1 cellular context compared by ENCODE assay signal in the genomic region with DNA sequence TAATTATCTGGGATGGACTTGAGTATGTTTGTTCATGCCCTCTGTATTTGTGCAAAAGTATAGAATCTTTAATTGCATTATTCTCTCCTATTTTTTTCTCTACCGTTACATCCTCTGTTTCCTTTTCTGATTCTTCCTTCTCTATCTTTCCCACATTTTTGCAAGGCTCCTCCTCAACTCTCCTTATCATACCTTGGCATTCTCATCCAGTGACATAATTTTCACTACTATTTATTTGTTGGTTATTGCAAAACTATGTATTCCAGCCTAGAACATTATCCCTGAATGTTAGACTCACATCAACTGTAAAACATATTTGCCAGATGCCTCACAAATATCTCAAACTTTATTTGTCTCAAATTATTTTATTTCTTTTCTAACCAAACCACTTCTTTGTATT.
TF ChIP-seq lines count a peak whose summit lies in the region.

No MANE protein-coding gene starts in this region.

TF ChIP-seq in GM23338, 12 proteins besides CTCF, POLR2A, EP300 and RAD21:
- TF ChIP-seq, protein P1, sequence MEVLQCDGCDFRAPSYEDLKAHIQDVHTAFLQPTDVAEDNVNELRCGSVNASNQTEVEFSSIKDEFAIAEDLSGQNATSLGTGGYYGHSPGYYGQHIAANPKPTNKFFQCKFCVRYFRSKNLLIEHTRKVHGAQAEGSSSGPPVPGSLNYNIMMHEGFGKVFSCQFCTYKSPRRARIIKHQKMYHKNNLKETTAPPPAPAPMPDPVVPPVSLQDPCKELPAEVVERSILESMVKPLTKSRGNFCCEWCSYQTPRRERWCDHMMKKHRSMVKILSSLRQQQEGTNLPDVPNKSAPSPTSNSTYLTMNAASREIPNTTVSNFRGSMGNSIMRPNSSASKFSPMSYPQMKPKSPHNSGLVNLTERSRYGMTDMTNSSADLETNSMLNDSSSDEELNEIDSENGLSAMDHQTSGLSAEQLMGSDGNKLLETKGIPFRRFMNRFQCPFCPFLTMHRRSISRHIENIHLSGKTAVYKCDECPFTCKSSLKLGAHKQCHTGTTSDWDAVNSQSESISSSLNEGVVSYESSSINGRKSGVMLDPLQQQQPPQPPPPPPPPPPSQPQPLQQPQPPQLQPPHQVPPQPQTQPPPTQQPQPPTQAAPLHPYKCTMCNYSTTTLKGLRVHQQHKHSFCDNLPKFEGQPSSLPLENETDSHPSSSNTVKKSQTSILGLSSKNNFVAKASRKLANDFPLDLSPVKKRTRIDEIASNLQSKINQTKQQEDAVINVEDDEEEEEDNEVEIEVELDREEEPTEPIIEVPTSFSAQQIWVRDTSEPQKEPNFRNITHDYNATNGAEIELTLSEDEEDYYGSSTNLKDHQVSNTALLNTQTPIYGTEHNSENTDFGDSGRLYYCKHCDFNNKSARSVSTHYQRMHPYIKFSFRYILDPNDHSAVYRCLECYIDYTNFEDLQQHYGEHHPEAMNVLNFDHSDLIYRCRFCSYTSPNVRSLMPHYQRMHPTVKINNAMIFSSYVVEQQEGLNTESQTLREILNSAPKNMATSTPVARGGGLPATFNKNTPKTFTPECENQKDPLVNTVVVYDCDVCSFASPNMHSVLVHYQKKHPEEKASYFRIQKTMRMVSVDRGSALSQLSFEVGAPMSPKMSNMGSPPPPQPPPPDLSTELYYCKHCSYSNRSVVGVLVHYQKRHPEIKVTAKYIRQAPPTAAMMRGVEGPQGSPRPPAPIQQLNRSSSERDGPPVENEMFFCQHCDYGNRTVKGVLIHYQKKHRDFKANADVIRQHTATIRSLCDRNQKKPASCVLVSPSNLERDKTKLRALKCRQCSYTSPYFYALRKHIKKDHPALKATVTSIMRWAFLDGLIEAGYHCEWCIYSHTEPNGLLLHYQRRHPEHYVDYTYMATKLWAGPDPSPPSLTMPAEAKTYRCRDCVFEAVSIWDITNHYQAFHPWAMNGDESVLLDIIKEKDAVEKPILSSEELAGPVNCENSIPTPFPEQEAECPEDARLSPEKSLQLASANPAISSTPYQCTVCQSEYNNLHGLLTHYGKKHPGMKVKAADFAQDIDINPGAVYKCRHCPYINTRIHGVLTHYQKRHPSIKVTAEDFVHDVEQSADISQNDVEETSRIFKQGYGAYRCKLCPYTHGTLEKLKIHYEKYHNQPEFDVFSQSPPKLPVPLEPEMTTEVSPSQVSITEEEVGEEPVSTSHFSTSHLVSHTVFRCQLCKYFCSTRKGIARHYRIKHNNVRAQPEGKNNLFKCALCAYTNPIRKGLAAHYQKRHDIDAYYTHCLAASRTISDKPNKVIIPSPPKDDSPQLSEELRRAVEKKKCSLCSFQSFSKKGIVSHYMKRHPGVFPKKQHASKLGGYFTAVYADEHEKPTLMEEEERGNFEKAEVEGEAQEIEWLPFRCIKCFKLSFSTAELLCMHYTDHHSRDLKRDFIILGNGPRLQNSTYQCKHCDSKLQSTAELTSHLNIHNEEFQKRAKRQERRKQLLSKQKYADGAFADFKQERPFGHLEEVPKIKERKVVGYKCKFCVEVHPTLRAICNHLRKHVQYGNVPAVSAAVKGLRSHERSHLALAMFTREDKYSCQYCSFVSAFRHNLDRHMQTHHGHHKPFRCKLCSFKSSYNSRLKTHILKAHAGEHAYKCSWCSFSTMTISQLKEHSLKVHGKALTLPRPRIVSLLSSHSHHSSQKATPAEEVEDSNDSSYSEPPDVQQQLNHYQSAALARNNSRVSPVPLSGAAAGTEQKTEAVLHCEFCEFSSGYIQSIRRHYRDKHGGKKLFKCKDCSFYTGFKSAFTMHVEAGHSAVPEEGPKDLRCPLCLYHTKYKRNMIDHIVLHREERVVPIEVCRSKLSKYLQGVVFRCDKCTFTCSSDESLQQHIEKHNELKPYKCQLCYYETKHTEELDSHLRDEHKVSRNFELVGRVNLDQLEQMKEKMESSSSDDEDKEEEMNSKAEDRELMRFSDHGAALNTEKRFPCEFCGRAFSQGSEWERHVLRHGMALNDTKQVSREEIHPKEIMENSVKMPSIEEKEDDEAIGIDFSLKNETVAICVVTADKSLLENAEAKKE (CRISPR knock-in tag; IDR thresholded peaks at IDR 0.05) = no peak
- TF ChIP-seq, protein P2, sequence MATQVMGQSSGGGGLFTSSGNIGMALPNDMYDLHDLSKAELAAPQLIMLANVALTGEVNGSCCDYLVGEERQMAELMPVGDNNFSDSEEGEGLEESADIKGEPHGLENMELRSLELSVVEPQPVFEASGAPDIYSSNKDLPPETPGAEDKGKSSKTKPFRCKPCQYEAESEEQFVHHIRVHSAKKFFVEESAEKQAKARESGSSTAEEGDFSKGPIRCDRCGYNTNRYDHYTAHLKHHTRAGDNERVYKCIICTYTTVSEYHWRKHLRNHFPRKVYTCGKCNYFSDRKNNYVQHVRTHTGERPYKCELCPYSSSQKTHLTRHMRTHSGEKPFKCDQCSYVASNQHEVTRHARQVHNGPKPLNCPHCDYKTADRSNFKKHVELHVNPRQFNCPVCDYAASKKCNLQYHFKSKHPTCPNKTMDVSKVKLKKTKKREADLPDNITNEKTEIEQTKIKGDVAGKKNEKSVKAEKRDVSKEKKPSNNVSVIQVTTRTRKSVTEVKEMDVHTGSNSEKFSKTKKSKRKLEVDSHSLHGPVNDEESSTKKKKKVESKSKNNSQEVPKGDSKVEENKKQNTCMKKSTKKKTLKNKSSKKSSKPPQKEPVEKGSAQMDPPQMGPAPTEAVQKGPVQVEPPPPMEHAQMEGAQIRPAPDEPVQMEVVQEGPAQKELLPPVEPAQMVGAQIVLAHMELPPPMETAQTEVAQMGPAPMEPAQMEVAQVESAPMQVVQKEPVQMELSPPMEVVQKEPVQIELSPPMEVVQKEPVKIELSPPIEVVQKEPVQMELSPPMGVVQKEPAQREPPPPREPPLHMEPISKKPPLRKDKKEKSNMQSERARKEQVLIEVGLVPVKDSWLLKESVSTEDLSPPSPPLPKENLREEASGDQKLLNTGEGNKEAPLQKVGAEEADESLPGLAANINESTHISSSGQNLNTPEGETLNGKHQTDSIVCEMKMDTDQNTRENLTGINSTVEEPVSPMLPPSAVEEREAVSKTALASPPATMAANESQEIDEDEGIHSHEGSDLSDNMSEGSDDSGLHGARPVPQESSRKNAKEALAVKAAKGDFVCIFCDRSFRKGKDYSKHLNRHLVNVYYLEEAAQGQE (IDR thresholded peaks at IDR 0.05; ENCODE audit: unreplicated experiment) = no peak
- TF ChIP-seq, protein P3, sequence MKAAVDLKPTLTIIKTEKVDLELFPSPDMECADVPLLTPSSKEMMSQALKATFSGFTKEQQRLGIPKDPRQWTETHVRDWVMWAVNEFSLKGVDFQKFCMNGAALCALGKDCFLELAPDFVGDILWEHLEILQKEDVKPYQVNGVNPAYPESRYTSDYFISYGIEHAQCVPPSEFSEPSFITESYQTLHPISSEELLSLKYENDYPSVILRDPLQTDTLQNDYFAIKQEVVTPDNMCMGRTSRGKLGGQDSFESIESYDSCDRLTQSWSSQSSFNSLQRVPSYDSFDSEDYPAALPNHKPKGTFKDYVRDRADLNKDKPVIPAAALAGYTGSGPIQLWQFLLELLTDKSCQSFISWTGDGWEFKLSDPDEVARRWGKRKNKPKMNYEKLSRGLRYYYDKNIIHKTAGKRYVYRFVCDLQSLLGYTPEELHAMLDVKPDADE (IDR thresholded peaks at IDR 0.05) = no peak
- TF ChIP-seq JUNB (IDR thresholded peaks at IDR 0.05; ENCODE audit: unreplicated experiment) (no peak), ZNF331 (CRISPR knock-in tag; IDR thresholded peaks at IDR 0.05; ENCODE audit: low read depth) (no peak), STAT1 (IDR thresholded peaks at IDR 0.05; ENCODE audit: unreplicated experiment) (no peak), POLR2AphosphoS5 (IDR thresholded peaks at IDR 0.05; ENCODE audit: low read depth) (no peak)
